Comparison of ENCODE assay signal across 15 cellular contexts in genomic region chr10:77214799-77215198, GRCh38.
DNase-seq lines count a peak whose midpoint lies in the region; ATAC-seq and TF ChIP-seq lines count a peak whose summit lies in the region.
"Had no signal": no experiment of that assay in that cellular context is flagged by ENCODE, and none has a peak within 500 bp of the region (broad histone marks: within the 10 kb centered on the region; RNA-seq: fewer than 3 reads in every experiment).

No MANE protein-coding gene starts in this region.

- ATAC-seq in GM21447 (IDR thresholded peaks at IDR 0.05; ENCODE audit: unreplicated experiment), result no peak
- ATAC-seq: A549 had no signal

- TF ChIP-seq CTCF in HEK293 (tag by site-specific recombination; IDR thresholded peaks at IDR 0.05) (no peak), SK-N-SH (IDR thresholded peaks at IDR 0.05) (no peak)

- H3K4me1 ChIP-seq in HEK293 (ENCODE audit: control insufficient read depth, insufficient read depth, low read length), result no peaks in the 10 kb centered on the region
- peaks cover 0 to 3% of the 10 kb centered on the region in 2 experiments; a peak in 2 of 4 replicates for H3K4me1 ChIP-seq in SK-N-SH (ENCODE audit: control insufficient read depth in 1 of 2, insufficient read depth in 2 of 2, low read depth in 1 of 2, low read length in 1 of 2)
- peaks cover 15% of the 10 kb centered on the region for H3K4me1 ChIP-seq in muscle layer of colon (ENCODE audit: insufficient read depth, low read length)
- peaks cover 15% of the 10 kb centered on the region for H3K4me1 ChIP-seq in stomach smooth muscle (ENCODE audit: control insufficient read depth, insufficient read depth, low read length)
- H3K4me1 ChIP-seq: A549, BE2C, Caco-2 had no signal

- no peak for DNase-seq in SK-N-SH
- no peak for DNase-seq in NCI-H446 (lab: John Stamatoyannopoulos, UW)
- DNase-seq in amygdala (lab: John Stamatoyannopoulos, UW), result no peak
- DNase-seq: BE2C; Caco-2; CD8-positive, alpha-beta memory T cell; DND-41; GF-D8; HCEC 1CT; IMR-90 had no signal

- CTCF ChIA-PET in HEK293 (lab: Yijun Ruan, JAX) (no interaction called here), SK-N-SH (lab: Yijun Ruan, JAX) (interaction anchor here (0.9 to 1.0 kb wide), 2 partner anchors 12 to 37 kb away, joined by 3 to 4 read pairs; no protein-coding TSS in a partner anchor)

- no peak for TF ChIP-seq EP300 in SK-N-SH (IDR thresholded peaks at IDR 0.05; ENCODE audit: borderline replicate concordance in 1 of 2, low read depth in 1 of 2, low read length in 1 of 2)

- no peaks in the 10 kb centered on the region for H3F3A ChIP-seq in SK-N-SH (replicated peaks; ENCODE audit: insufficient read depth)

- H3K36me3 ChIP-seq in HEK293 (ENCODE audit: control insufficient read depth in 2 of 2, insufficient read depth in 1 of 2, low read length in 2 of 2) (no peaks in the 10 kb centered on the region), SK-N-SH (replicated peaks in 1 of 2; ENCODE audit: control insufficient read depth in 1 of 2, insufficient read depth in 2 of 2, low read length in 1 of 2) (no peaks in the 10 kb centered on the region), muscle layer of colon (ENCODE audit: insufficient read depth, low read length) (no peaks in the 10 kb centered on the region), stomach smooth muscle (ENCODE audit: control insufficient read depth in 2 of 2, insufficient read depth in 2 of 2, low read length in 2 of 2) (no peaks in the 10 kb centered on the region)
- H3K36me3 ChIP-seq: BE2C had no signal

- no peaks in the 10 kb centered on the region for H3K9me2 ChIP-seq in SK-N-SH

- H4K20me1 ChIP-seq in SK-N-SH (ENCODE audit: insufficient read depth), result no peaks in the 10 kb centered on the region

- TF ChIP-seq RAD21 in SK-N-SH (IDR thresholded peaks at IDR 0.05; ENCODE audit: low read length), result no peak

- H3K9ac ChIP-seq in SK-N-SH, result no peak overlapping the region
- H3K9ac ChIP-seq in muscle layer of colon (ENCODE audit: low read length), result no peak overlapping the region
- H3K9ac ChIP-seq in stomach smooth muscle (ENCODE audit: low read length in 2 of 2), result no peak overlapping the region

- H3K4me3 ChIP-seq in HEK293 (ENCODE audit: low read depth, low read length), result no peak overlapping the region
- no peak overlapping the region for H3K4me3 ChIP-seq in SK-N-SH (ENCODE audit: low read depth in 2 of 2, low read length in 1 of 2)
- no peak overlapping the region for H3K4me3 ChIP-seq in muscle layer of colon (ENCODE audit: low read depth in 1 of 2, low read length in 2 of 2)
- no peak overlapping the region for H3K4me3 ChIP-seq in stomach smooth muscle (ENCODE audit: low read length in 2 of 2)
- H3K4me3 ChIP-seq: A549 had no signal

- no peak overlapping the region for H3K4me2 ChIP-seq in SK-N-SH
- H3K4me2 ChIP-seq: A549 had no signal

- no peak overlapping the region for H3K27ac ChIP-seq in HEK293 (ENCODE audit: extremely low read depth, low read depth, low read length)
- H3K27ac ChIP-seq in SK-N-SH (ENCODE audit: low read depth in 2 of 2, low read length in 1 of 2), result no peak overlapping the region
- H3K27ac ChIP-seq in muscle layer of colon (ENCODE audit: low read depth, low read length), result peak overlapping the region; percentile 40
- peak overlapping the region; percentile 26 for H3K27ac ChIP-seq in stomach smooth muscle (ENCODE audit: low read length)
- H3K27ac ChIP-seq: A549 had no signal

- no peak overlapping the region for H2AFZ ChIP-seq in SK-N-SH (ENCODE audit: low read depth)

- H3K9me3 ChIP-seq in HEK293 (ENCODE audit: control insufficient read depth, insufficient read depth, low read depth, low read length) (no peaks in the 10 kb centered on the region), SK-N-SH (no peaks in the 10 kb centered on the region), muscle layer of colon (ENCODE audit: low read length) (no peaks in the 10 kb centered on the region), stomach smooth muscle (ENCODE audit: control insufficient read depth in 2 of 2, low read length in 2 of 2) (no peaks in the 10 kb centered on the region)
- H3K9me3 ChIP-seq: BE2C had no signal

- POLR2A ChIA-PET in HEK293 (lab: Yijun Ruan, JAX) (no interaction called here), SK-N-SH (lab: Yijun Ruan, JAX) (no interaction called here)

- H3K27me3 ChIP-seq in SK-N-SH (ENCODE audit: insufficient read depth) (no peaks in the 10 kb centered on the region), muscle layer of colon (ENCODE audit: control insufficient read depth in 1 of 2, insufficient read depth in 2 of 2, low read length in 2 of 2) (no peaks in the 10 kb centered on the region), stomach smooth muscle (ENCODE audit: control insufficient read depth in 1 of 2, insufficient read depth in 2 of 2, low read length in 2 of 2) (no peaks in the 10 kb centered on the region)
- H3K27me3 ChIP-seq: BE2C had no signal

- 94% methylated on average over 1 of the region's 1 CpG for WGBS in SK-N-SH (ENCODE audit: low lambda C conversion rate)

- H3K79me2 ChIP-seq in SK-N-SH (ENCODE audit: insufficient read depth), result no peaks in the 10 kb centered on the region

TF ChIP-seq in HEK293, 187 proteins besides CTCF, POLR2A, EP300 and RAD21 (continues in another document):
- TF ChIP-seq FEZF1 (tag by site-specific recombination; IDR thresholded peaks at IDR 0.05) (no peak), ZNF341 (tag by site-specific recombination; IDR thresholded peaks at IDR 0.05; ENCODE audit: low read depth) (no peak), IKZF3 (tag by site-specific recombination; IDR thresholded peaks at IDR 0.05) (no peak), ZBTB17 (tag by site-specific recombination; IDR thresholded peaks at IDR 0.05) (0 out of 2 replicates have a peak, but pooled peaks have one; percentile 22), ZNF2 (tag by site-specific recombination; IDR thresholded peaks at IDR 0.05) (no peak), ZBTB21 (tag by site-specific recombination; IDR thresholded peaks at IDR 0.05) (no peak)
- TF ChIP-seq, protein P1, sequence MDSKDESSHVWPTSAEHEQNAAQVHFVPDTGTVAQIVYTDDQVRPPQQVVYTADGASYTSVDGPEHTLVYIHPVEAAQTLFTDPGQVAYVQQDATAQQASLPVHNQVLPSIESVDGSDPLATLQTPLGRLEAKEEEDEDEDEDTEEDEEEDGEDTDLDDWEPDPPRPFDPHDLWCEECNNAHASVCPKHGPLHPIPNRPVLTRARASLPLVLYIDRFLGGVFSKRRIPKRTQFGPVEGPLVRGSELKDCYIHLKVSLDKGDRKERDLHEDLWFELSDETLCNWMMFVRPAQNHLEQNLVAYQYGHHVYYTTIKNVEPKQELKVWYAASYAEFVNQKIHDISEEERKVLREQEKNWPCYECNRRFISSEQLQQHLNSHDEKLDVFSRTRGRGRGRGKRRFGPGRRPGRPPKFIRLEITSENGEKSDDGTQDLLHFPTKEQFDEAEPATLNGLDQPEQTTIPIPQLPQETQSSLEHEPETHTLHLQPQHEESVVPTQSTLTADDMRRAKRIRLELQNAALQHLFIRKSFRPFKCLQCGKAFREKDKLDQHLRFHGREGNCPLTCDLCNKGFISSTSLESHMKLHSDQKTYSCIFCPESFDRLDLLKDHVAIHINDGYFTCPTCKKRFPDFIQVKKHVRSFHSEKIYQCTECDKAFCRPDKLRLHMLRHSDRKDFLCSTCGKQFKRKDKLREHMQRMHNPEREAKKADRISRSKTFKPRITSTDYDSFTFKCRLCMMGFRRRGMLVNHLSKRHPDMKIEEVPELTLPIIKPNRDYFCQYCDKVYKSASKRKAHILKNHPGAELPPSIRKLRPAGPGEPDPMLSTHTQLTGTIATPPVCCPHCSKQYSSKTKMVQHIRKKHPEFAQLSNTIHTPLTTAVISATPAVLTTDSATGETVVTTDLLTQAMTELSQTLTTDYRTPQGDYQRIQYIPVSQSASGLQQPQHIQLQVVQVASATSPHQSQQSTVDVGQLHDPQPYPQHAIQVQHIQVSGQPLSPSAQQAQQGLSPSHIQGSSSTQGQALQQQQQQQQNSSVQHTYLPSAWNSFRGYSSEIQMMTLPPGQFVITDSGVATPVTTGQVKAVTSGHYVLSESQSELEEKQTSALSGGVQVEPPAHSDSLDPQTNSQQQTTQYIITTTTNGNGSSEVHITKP (tag by site-specific recombination; IDR thresholded peaks at IDR 0.05), result 0 out of 2 replicates have a peak, but pooled peaks have one; percentile 28

TF ChIP-seq in SK-N-SH, 30 proteins besides CTCF, POLR2A, EP300 and RAD21 (continues in another document):
- no peak for TF ChIP-seq USF2 (IDR thresholded peaks at IDR 0.05; ENCODE audit: borderline replicate concordance, low read depth, low read length)
- peak; percentile 62 for TF ChIP-seq TCF12 (IDR thresholded peaks at IDR 0.05)
- TF ChIP-seq NRF1 (IDR thresholded peaks at IDR 0.05; ENCODE audit: low read depth, low read length), result no peak
- TF ChIP-seq FOSL2 (IDR thresholded peaks at IDR 0.05; ENCODE audit: borderline replicate concordance, low read depth), result no peak

Comparison
In these comparisons a context has a peak if more than half of its experiments do, and no peak if none do; other contexts are left out.
1. H3K27ac ChIP-seq: peak in muscle layer of colon (single experiment) and stomach smooth muscle (single experiment); none in HEK293 (single experiment) and SK-N-SH (0 of 2).